ENCODE assay signal across 8 cellular contexts in the genomic region with DNA sequence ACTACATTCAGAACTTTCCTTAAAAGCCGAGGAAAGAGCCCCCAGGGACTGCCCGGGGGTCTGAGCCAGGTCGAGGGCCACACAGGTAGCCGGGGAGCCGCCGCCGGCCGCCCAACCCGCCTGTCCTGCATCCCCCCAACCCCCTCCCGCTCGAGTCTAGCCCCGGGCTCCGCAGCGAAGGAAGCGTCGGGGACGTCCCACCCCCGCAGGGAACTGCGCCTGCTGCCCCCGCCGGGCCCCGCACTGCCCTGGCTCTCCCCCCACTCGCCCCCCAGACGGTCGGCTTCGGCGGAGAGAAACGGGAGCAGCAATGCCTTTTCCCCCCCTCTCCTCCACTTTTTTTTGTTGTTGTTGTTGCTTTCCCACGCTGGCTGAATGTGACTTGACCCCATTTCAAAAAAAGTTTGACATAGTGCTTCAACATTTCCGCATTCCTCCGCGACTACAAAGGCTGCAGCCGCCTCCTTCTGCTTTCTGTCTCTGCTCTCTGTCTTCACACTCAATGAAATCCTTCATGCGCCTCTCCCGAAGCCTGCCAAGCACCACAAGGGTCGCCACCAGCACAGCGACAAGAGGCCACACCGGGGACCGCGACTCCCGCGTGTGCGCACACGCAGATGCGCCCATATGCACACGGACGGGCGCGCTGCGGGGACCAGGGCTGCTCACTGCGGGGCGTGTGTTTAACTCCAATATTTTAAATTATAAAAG. TPM values are rescaled to one million over a fixed set of nuclear protein-coding genes. Genes with fewer than 3 reads are reported as not detected.
A peak's percentile ranks its signal among the peaks of the same experiment; 100 is the strongest.
DNase-seq lines count a peak whose midpoint lies in the region; ATAC-seq lines count a peak whose summit lies in the region.

No MANE protein-coding gene starts in this region.

- H3K27ac ChIP-seq in muscle layer of colon (ENCODE audit: low read depth, low read length): peak overlapping the region; percentile 75

- H3K4me1 ChIP-seq in NT2/D1 (ENCODE audit: insufficient read depth, insufficient read length): no peaks in the 10 kb centered on the region
- H3K4me1 ChIP-seq in muscle layer of colon (ENCODE audit: insufficient read depth, low read length): peaks cover 15% of the 10 kb centered on the region

- DNase-seq in NCI-H748 (lab: John Stamatoyannopoulos, UW; ENCODE audit: unreplicated experiment): peak; percentile 54
- DNase-seq in NCI-H748 treated with DMSO at 0.1 percent for 48 hours (lab: John Stamatoyannopoulos, UW): no peak
- peak; percentile 75 for DNase-seq in NT2/D1 (ENCODE audit: low read depth, low spot score)
- DNase-seq in activated T-cell treated with anti-CD3 and anti-CD28 coated beads for 24 hours (ENCODE audit: low read depth): peak; percentile 32
- DNase-seq in stimulated activated naive CD8-positive, alpha-beta T cell treated with anti-CD3 and anti-CD28 coated beads, Interleukin-15, amount 100 ng/mL, for 72 hours: peak; percentile 51 to 62

- H3K4me3 Mint-ChIP-seq in stimulated activated naive CD8-positive, alpha-beta T cell treated with anti-CD3 and anti-CD28 coated beads, Interleukin-15, amount 100 ng/mL, for 72 hours: peak overlapping the region; percentile 93 to 95

- H3K36me3 ChIP-seq in NT2/D1 (ENCODE audit: insufficient read depth, insufficient read length, low read length) (peaks cover 15% of the 10 kb centered on the region), muscle layer of colon (ENCODE audit: insufficient read depth, low read length) (no peaks in the 10 kb centered on the region)

- H3K27me3 Mint-ChIP-seq in stimulated activated naive CD8-positive, alpha-beta T cell treated with anti-CD3 and anti-CD28 coated beads, Interleukin-15, amount 100 ng/mL, for 72 hours: peaks cover 18% of the 10 kb centered on the region

- ATAC-seq in esophagus mucosa (peak; percentile 12), HG03025 (IDR thresholded peaks at IDR 0.05; ENCODE audit: low FRiP score, unreplicated experiment) (no peak)
- peak; percentile 24 for ATAC-seq in stimulated activated naive CD8-positive, alpha-beta T cell treated with anti-CD3 and anti-CD28 coated beads, Interleukin-15, amount 100 ng/mL, for 72 hours

- H3K4me1 Mint-ChIP-seq in stimulated activated naive CD8-positive, alpha-beta T cell treated with anti-CD3 and anti-CD28 coated beads, Interleukin-15, amount 100 ng/mL, for 72 hours: peaks cover 30% of the 10 kb centered on the region

- peak overlapping the region; percentile 62 for H3K4me3 ChIP-seq in NT2/D1 (ENCODE audit: insufficient read length, low read depth)
- peak overlapping the region; percentile 72 to 84 for H3K4me3 ChIP-seq in muscle layer of colon (ENCODE audit: low read depth in 1 of 2, low read length in 2 of 2)

- H3K27me3 ChIP-seq in NT2/D1 (ENCODE audit: insufficient read depth, insufficient read length): peaks cover 20% of the 10 kb centered on the region
- no peaks in the 10 kb centered on the region for H3K27me3 ChIP-seq in muscle layer of colon (ENCODE audit: control insufficient read depth in 1 of 2, insufficient read depth in 2 of 2, low read length in 2 of 2)

- H3K9me3 Mint-ChIP-seq in stimulated activated naive CD8-positive, alpha-beta T cell treated with anti-CD3 and anti-CD28 coated beads, Interleukin-15, amount 100 ng/mL, for 72 hours: no peaks in the 10 kb centered on the region

- H3K9me3 ChIP-seq in NT2/D1 (ENCODE audit: insufficient read depth, low read length): no peaks in the 10 kb centered on the region
- no peaks in the 10 kb centered on the region for H3K9me3 ChIP-seq in muscle layer of colon (ENCODE audit: low read length)

- peak overlapping the region; percentile 76 for H3K9ac ChIP-seq in NT2/D1 (ENCODE audit: insufficient read length, low read depth)
- H3K9ac ChIP-seq in muscle layer of colon (ENCODE audit: low read length): peak overlapping the region; percentile 49

- H3K27ac Mint-ChIP-seq in stimulated activated naive CD8-positive, alpha-beta T cell treated with anti-CD3 and anti-CD28 coated beads, Interleukin-15, amount 100 ng/mL, for 72 hours: peak overlapping the region; percentile 99

RNA-seq across cellular contexts. Expression of a gene that starts 1.1 kb away (rescaled TPM):
- total RNA-seq in esophagus mucosa: 26.8 TPM
